ENCODE assay signal across 8 cellular contexts in genomic region chr19:47130120-47130588, GRCh38. TPM values are rescaled to one million over a fixed set of nuclear protein-coding genes. Genes with fewer than 3 reads are reported as not detected.
DNase-seq lines count a peak whose midpoint lies in the region; ATAC-seq and TF ChIP-seq lines count a peak whose summit lies in the region.

No MANE protein-coding gene starts in this region.

- peak overlapping the region in 1 of 2 donors; percentile 96 for H3K4me3 ChIP-seq in tibial artery

- CTCF ChIA-PET in activated naive CD4-positive, alpha-beta T cell treated with anti-CD3 and anti-CD28 coated beads for 36 hours (lab: Charles Lee), result interaction anchor here (1.0 to 3.5 kb wide), 4 partner anchors 16 to 117 kb away, joined by 5 to 30 read pairs (median 14); no protein-coding TSS in a partner anchor

- peak overlapping the region; percentile 99 for H3K27ac Mint-ChIP-seq in activated naive CD4-positive, alpha-beta T cell treated with anti-CD3 and anti-CD28 coated beads for 36 hours
- H3K27ac Mint-ChIP-seq in mesothelial cell of epicardium, result peak overlapping the region; percentile 99

- intact Hi-C loops in activated naive CD4-positive, alpha-beta T cell treated with anti-CD3 and anti-CD28 coated beads for 36 hours (cut with micrococcal nuclease), result loop anchor here (1.0 to 5.0 kb wide), 5 partner anchors 17 to 114 kb away; partner anchors contain the start of gene ZC3H4
- intact Hi-C loops in tibial artery (cut with DNase I; ENCODE audit: low total_unique reads), result no loop called here

- TF ChIP-seq CTCF in mesothelial cell of epicardium (IDR thresholded peaks at IDR 0.05; ENCODE audit: unreplicated experiment), result no peak
- TF ChIP-seq CTCF in tibial artery (IDR thresholded peaks at IDR 0.05), result no peak
- no peak for TF ChIP-seq CTCF in foreskin keratinocyte (conservative IDR thresholded peaks at IDR 0.05)

- ATAC-seq in foreskin keratinocyte (no peak), GM19452 (IDR thresholded peaks at IDR 0.05; ENCODE audit: unreplicated experiment) (no peak), GM18502 (IDR thresholded peaks at IDR 0.05; ENCODE audit: poor library complexity, unreplicated experiment) (no peak)

- H3K9me3 ChIP-seq in tibial artery, result no peaks in the 10 kb centered on the region

- H3K27me3 ChIP-seq in tibial artery, result no peaks in the 10 kb centered on the region
- H3K27me3 ChIP-seq in foreskin keratinocyte, result no peaks in the 10 kb centered on the region

- H3K36me3 Mint-ChIP-seq in activated naive CD4-positive, alpha-beta T cell treated with anti-CD3 and anti-CD28 coated beads for 36 hours (ENCODE audit: low read depth), result peaks cover 39% of the 10 kb centered on the region
- peaks cover 5% of the 10 kb centered on the region for H3K36me3 Mint-ChIP-seq in mesothelial cell of epicardium

- no peaks in the 10 kb centered on the region for H3K27me3 Mint-ChIP-seq in activated naive CD4-positive, alpha-beta T cell treated with anti-CD3 and anti-CD28 coated beads for 36 hours (ENCODE audit: low read depth)
- H3K27me3 Mint-ChIP-seq in mesothelial cell of epicardium (ENCODE audit: low read depth), result no peaks in the 10 kb centered on the region

- DNase-seq in activated naive CD4-positive, alpha-beta T cell treated with anti-CD3 and anti-CD28 coated beads for 36 hours, result no peak
- DNase-seq in activated naive CD4-positive, alpha-beta T cell treated with Interleukin-2 at 50 U/mL for 16 hours, result no peak
- DNase-seq in mesothelial cell of epicardium (ENCODE audit: low spot score in 2 of 2, unreplicated experiment in 2 of 2) (no peak), tibial artery (no peak), foreskin keratinocyte (no peak)

- H3K4me3 Mint-ChIP-seq in activated naive CD4-positive, alpha-beta T cell treated with anti-CD3 and anti-CD28 coated beads for 36 hours, result peak overlapping the region; percentile 99
- H3K4me3 Mint-ChIP-seq in mesothelial cell of epicardium, result peak overlapping the region; percentile 97

- peaks cover 0 to 27% (median 18%) of the 10 kb centered on the region in 4 donors for H3K4me1 ChIP-seq in tibial artery
- H3K4me1 ChIP-seq in foreskin keratinocyte, result peaks cover 10% of the 10 kb centered on the region

- peak overlapping the region; percentile 13 for H3K27ac ChIP-seq in angular gyrus (ENCODE audit: low read depth, low read length)
- H3K27ac ChIP-seq in tibial artery, result peak overlapping the region; percentile 94
- H3K27ac ChIP-seq in foreskin keratinocyte, result no peak overlapping the region

- peaks cover 39% of the 10 kb centered on the region for H3K4me1 Mint-ChIP-seq in activated naive CD4-positive, alpha-beta T cell treated with anti-CD3 and anti-CD28 coated beads for 36 hours (ENCODE audit: low read depth)
- peaks cover 36% of the 10 kb centered on the region for H3K4me1 Mint-ChIP-seq in mesothelial cell of epicardium

- H3K9me3 Mint-ChIP-seq in activated naive CD4-positive, alpha-beta T cell treated with anti-CD3 and anti-CD28 coated beads for 36 hours, result peaks cover 3% of the 10 kb centered on the region
- H3K9me3 Mint-ChIP-seq in mesothelial cell of epicardium, result peaks cover 4% of the 10 kb centered on the region

- no peaks in the 10 kb centered on the region for H3K36me3 ChIP-seq in tibial artery

RNA-seq across cellular contexts. Expression of gene SAE1, which starts 0.5 kb away (rescaled TPM):
- total RNA-seq in activated naive CD4-positive, alpha-beta T cell treated with anti-CD3 and anti-CD28 coated beads for 36 hours, result 100 to 1,000 TPM; 160 to 161 TPM
- total RNA-seq in mesothelial cell of epicardium (137 to 141 TPM (median 138 TPM) in 3 replicates), foreskin keratinocyte (132 and 147 TPM in 2 replicates)
- 132 and 147 TPM in 2 replicates for polyA plus RNA-seq in foreskin keratinocyte

RNA-seq across cellular contexts. Expression of gene ZC3H4, which starts 16.6 kb away (rescaled TPM):
- 10 to 100 TPM; 46.0 to 48.8 TPM for total RNA-seq in activated naive CD4-positive, alpha-beta T cell treated with anti-CD3 and anti-CD28 coated beads for 36 hours
- 65.3 to 68.7 TPM (median 67.9 TPM) in 3 replicates for total RNA-seq in mesothelial cell of epicardium
- total RNA-seq in foreskin keratinocyte, result 27.1 and 27.3 TPM in 2 replicates
- polyA plus RNA-seq in foreskin keratinocyte, result 7.5 and 8.4 TPM in 2 replicates
